Comparison of ENCODE assay signal across 12 cellular contexts in genomic region chr2:157831573-157832315, GRCh38. TPM values are rescaled to one million over a fixed set of nuclear protein-coding genes. Genes with fewer than 3 reads are reported as not detected.
DNase-seq lines count a peak whose midpoint lies in the region; ATAC-seq and TF ChIP-seq lines count a peak whose summit lies in the region.
"Had no signal": no experiment of that assay in that cellular context is flagged by ENCODE, and none has a peak within 500 bp of the region (broad histone marks: within the 10 kb centered on the region; RNA-seq: fewer than 3 reads in every experiment).

No MANE protein-coding gene starts in this region.

- H3K27me3 ChIP-seq in duodenal mucosa (ENCODE audit: control insufficient read depth in 1 of 2, insufficient read depth in 2 of 2, low read length in 2 of 2) (no peaks in the 10 kb centered on the region), muscle layer of colon (ENCODE audit: control insufficient read depth in 1 of 2, insufficient read depth in 2 of 2, low read length in 2 of 2) (no peaks in the 10 kb centered on the region), upper lobe of left lung (no peaks in the 10 kb centered on the region)

- intact Hi-C loops in activated CD4-positive, alpha-beta T cell treated with anti-CD3 and anti-CD28 coated beads for 36 hours (cut with DNase I, micrococcal nuclease): no loop called here

- no peak for DNase-seq in activated CD4-positive, alpha-beta T cell treated with anti-CD3 and anti-CD28 coated beads for 36 hours
- DNase-seq in activated CD4-positive, alpha-beta T cell treated with anti-CD3 and anti-CD28 coated beads, Interleukin-2, amount 50 U/mL, for 48 hours: no peak
- DNase-seq in upper lobe of left lung: no peak
- no peak for DNase-seq in NCI-H1092 treated with DMSO at 0.1 percent for 48 hours (lab: John Stamatoyannopoulos, UW)
- DNase-seq in DMS 273 treated with DMSO at 0.1 percent for 48 hours (lab: John Stamatoyannopoulos, UW): no peak
- DNase-seq: activated CD4-positive, alpha-beta memory T cell treated with anti-CD3 and anti-CD28 coated beads, Interleukin-2, amount 10 ng/mL, durations not matched to agents 7 days and 5 days; activated naive CD8-positive, alpha-beta T cell treated with anti-CD3 and anti-CD28 coated beads, Interleukin-2, amount 50 U/mL, for 24 hours; posterior cingulate gyrus had no signal

- 93 to 94% methylated on average over 3 of the region's 3 CpGs for WGBS in upper lobe of left lung, 2 donors

- peak overlapping the region; percentile 33 for H3K27ac Mint-ChIP-seq in activated CD4-positive, alpha-beta T cell treated with anti-CD3 and anti-CD28 coated beads for 36 hours
- H3K27ac Mint-ChIP-seq: activated CD4-positive, alpha-beta memory T cell treated with anti-CD3 and anti-CD28 coated beads, Interleukin-2, amount 10 ng/mL, durations not matched to agents 7 days and 5 days; activated naive CD8-positive, alpha-beta T cell treated with anti-CD3 and anti-CD28 coated beads, Interleukin-2, amount 50 U/mL, for 24 hours had no signal

- H3K4me3 ChIP-seq in duodenal mucosa (ENCODE audit: low read depth in 1 of 2, low read length in 2 of 2): no peak overlapping the region
- H3K4me3 ChIP-seq in muscle layer of colon (ENCODE audit: low read depth in 1 of 2, low read length in 2 of 2): no peak overlapping the region
- H3K4me3 ChIP-seq in upper lobe of left lung: no peak overlapping the region

- H3K9me3 ChIP-seq in duodenal mucosa (ENCODE audit: control insufficient read depth in 1 of 2, low read length in 2 of 2) (no peaks in the 10 kb centered on the region), muscle layer of colon (ENCODE audit: low read length) (no peaks in the 10 kb centered on the region), upper lobe of left lung (no peaks in the 10 kb centered on the region)

- H3K4me1 ChIP-seq in duodenal mucosa (ENCODE audit: control insufficient read depth in 1 of 2, insufficient read depth in 2 of 2, low read length in 2 of 2) (peaks cover 13 to 23% of the 10 kb centered on the region in 2 donors), muscle layer of colon (ENCODE audit: insufficient read depth, low read length) (peaks cover 28% of the 10 kb centered on the region), upper lobe of left lung (peaks cover 7 to 20% (median 15%) of the 10 kb centered on the region in 4 donors)

- H3K27ac ChIP-seq in duodenal mucosa (ENCODE audit: low read depth, low read length): peak overlapping the region; percentile 52
- peak overlapping the region; percentile 21 for H3K27ac ChIP-seq in muscle layer of colon (ENCODE audit: low read depth, low read length)
- H3K27ac ChIP-seq in upper lobe of left lung: peak overlapping the region in 3 of 4 donors; percentile 15 to 73 (median 71)
- H3K27ac ChIP-seq: 22Rv1 had no signal

- H3K9ac ChIP-seq in duodenal mucosa (ENCODE audit: low read depth in 1 of 2, low read length in 2 of 2) (no peak overlapping the region), muscle layer of colon (ENCODE audit: low read length) (no peak overlapping the region)

- no peaks in the 10 kb centered on the region for H3K9me3 Mint-ChIP-seq in activated CD4-positive, alpha-beta T cell treated with anti-CD3 and anti-CD28 coated beads for 36 hours (ENCODE audit: low read depth)
- H3K9me3 Mint-ChIP-seq: activated naive CD8-positive, alpha-beta T cell treated with anti-CD3 and anti-CD28 coated beads, Interleukin-2, amount 50 U/mL, for 24 hours had no signal

- TF ChIP-seq POLR2A in upper lobe of left lung (IDR thresholded peaks at IDR 0.05): no peak

- H3K36me3 Mint-ChIP-seq in activated CD4-positive, alpha-beta T cell treated with anti-CD3 and anti-CD28 coated beads for 36 hours (ENCODE audit: low read depth): peaks cover 27% of the 10 kb centered on the region

- POLR2A ChIA-PET in activated CD4-positive, alpha-beta T cell treated with anti-CD3 and anti-CD28 coated beads for 36 hours (lab: Charles Lee): no interaction called here

- CTCF ChIA-PET in activated CD4-positive, alpha-beta T cell treated with anti-CD3 and anti-CD28 coated beads for 36 hours (lab: Charles Lee): interaction anchor here (0.9 to 1.0 kb wide), 2 partner anchors 14 to 45 kb away, joined by 3 to 4 read pairs; partner anchors contain the start of gene ACVR1

- ATAC-seq in activated CD4-positive, alpha-beta T cell treated with anti-CD3 and anti-CD28 coated beads for 36 hours: no peak
- peak in 1 of 2 donors; percentile 50 for ATAC-seq in upper lobe of left lung (ENCODE audit: low FRiP score in 2 of 2)
- no peak for ATAC-seq in HG02610 (IDR thresholded peaks at IDR 0.05; ENCODE audit: unreplicated experiment)

- no peak for TF ChIP-seq EP300 in upper lobe of left lung (IDR thresholded peaks at IDR 0.05)

- H3K4me3 Mint-ChIP-seq in activated CD4-positive, alpha-beta T cell treated with anti-CD3 and anti-CD28 coated beads for 36 hours: no peak overlapping the region
- H3K4me3 Mint-ChIP-seq: activated CD4-positive, alpha-beta memory T cell treated with anti-CD3 and anti-CD28 coated beads, Interleukin-2, amount 10 ng/mL, durations not matched to agents 7 days and 5 days; activated naive CD8-positive, alpha-beta T cell treated with anti-CD3 and anti-CD28 coated beads, Interleukin-2, amount 50 U/mL, for 24 hours had no signal

- no peak for TF ChIP-seq CTCF in upper lobe of left lung (IDR thresholded peaks at IDR 0.05)

- H3K36me3 ChIP-seq in duodenal mucosa (ENCODE audit: control insufficient read depth in 1 of 2, insufficient read depth in 2 of 2, low read length in 2 of 2) (no peaks in the 10 kb centered on the region), muscle layer of colon (ENCODE audit: insufficient read depth, low read length) (no peaks in the 10 kb centered on the region), upper lobe of left lung (no peaks in the 10 kb centered on the region)

- no peaks in the 10 kb centered on the region for H3K27me3 Mint-ChIP-seq in activated CD4-positive, alpha-beta T cell treated with anti-CD3 and anti-CD28 coated beads for 36 hours
- H3K27me3 Mint-ChIP-seq: activated CD4-positive, alpha-beta memory T cell treated with anti-CD3 and anti-CD28 coated beads, Interleukin-2, amount 10 ng/mL, durations not matched to agents 7 days and 5 days; activated naive CD8-positive, alpha-beta T cell treated with anti-CD3 and anti-CD28 coated beads, Interleukin-2, amount 50 U/mL, for 24 hours had no signal

- H3K4me1 Mint-ChIP-seq in activated CD4-positive, alpha-beta T cell treated with anti-CD3 and anti-CD28 coated beads for 36 hours: peaks cover 34% of the 10 kb centered on the region

RNA-seq across cellular contexts. Expression of gene ACVR1, which starts 44.4 kb away (rescaled TPM):
- total RNA-seq in activated CD4-positive, alpha-beta T cell treated with anti-CD3 and anti-CD28 coated beads for 36 hours: 10 to 100 TPM; 17.1 to 23.0 TPM
- 10 to 100 TPM; 16.4 to 38.8 (median 25.8) TPM for total RNA-seq in upper lobe of left lung

Comparison
In these comparisons a context has a peak if more than half of its experiments do, and no peak if none do; other contexts are left out.
1. H3K27ac ChIP-seq: peak in every context shown above with its lines; median percentile 71 in upper lobe of left lung; 52 in duodenal mucosa; 21 in muscle layer of colon.